28 cellular contexts compared by ENCODE assay signal in genomic region chr4:129403848-129404247, GRCh38.
"Had no signal": no experiment of that assay in that cellular context is flagged by ENCODE, and none has a peak within 500 bp of the region (broad histone marks: within the 10 kb centered on the region; RNA-seq: fewer than 3 reads in every experiment).

No MANE protein-coding gene starts in this region.

- H3K27me3 ChIP-seq: breast epithelium, heart left ventricle, neutrophil, right lobe of liver, testis, uterus had no signal

- H3K4me3 ChIP-seq: breast epithelium, heart left ventricle, right lobe of liver, testis, uterus had no signal

- ATAC-seq: activated naive CD8-positive, alpha-beta T cell treated with anti-CD3 and anti-CD28 coated beads, Interleukin-2, amount 50 U/mL, for 24 hours; activated T-cell treated with anti-CD3 and anti-CD28 coated beads, Interleukin-2, amount 50 U/mL, for 4 hours; activated T-helper 17 cell treated with anti-CD3 and anti-CD28 coated beads, Interleukin-2, amount 50 U/mL, for 72 hours; esophagus mucosa; heart left ventricle; left colon; right lobe of liver; stimulated activated naive CD8-positive, alpha-beta T cell treated with anti-CD3 and anti-CD28 coated beads, Interleukin-15, Interleukin-2, amounts not matched to agents 100 U/mL and 50 U/mL, for 24 hours; WTC11 had no signal

- H3K27ac ChIP-seq: breast epithelium, heart left ventricle, neutrophil, right lobe of liver, testis, uterus had no signal

- DNase-seq: activated CD4-positive, alpha-beta memory T cell treated with anti-CD3 and anti-CD28 coated beads, Interleukin-2, amount 10 ng/mL, durations not matched to agents 7 days and 5 days; activated CD4-positive, alpha-beta T cell treated with anti-CD3 and anti-CD28 coated beads for 1 hour; activated CD4-positive, alpha-beta T cell treated with anti-CD3 and anti-CD28 coated beads, Interleukin-2, amount 10 ng/mL, durations not matched to agents 7 days and 5 days; activated naive CD8-positive, alpha-beta T cell treated with anti-CD3 and anti-CD28 coated beads, Interleukin-2, amount 50 U/mL, for 24 hours; activated T-cell treated with anti-CD3 and anti-CD28 coated beads, Interleukin-2, amount 50 U/mL, for 4 hours; amygdala; central memory CD4-positive, alpha-beta T cell; endodermal cell; foreskin fibroblast; heart left ventricle; hypothalamus; immature natural killer cell; kidney; left colon; mammary epithelial cell; naive B cell; nephron progenitor cell; right lobe of liver; stimulated activated CD4-positive, alpha-beta T cell treated with anti-CD3 and anti-CD28 coated beads, Interleukin-12 subunit alpha, Interleukin-12 subunit beta, amount 100 ng/mL, for 4 hours; stimulated activated CD4-positive, alpha-beta T cell treated with anti-CD3 and anti-CD28 coated beads, Interleukin-4, amount 100 ng/mL, for 1 hour; stimulated activated naive CD8-positive, alpha-beta T cell treated with anti-CD3 and anti-CD28 coated beads, Interleukin-15, Interleukin-2, amounts not matched to agents 100 U/mL and 50 U/mL, for 24 hours; testis; uterus had no signal
